In genomic region chr7:75611557-75612178, GRCh38 we compare ENCODE assay signal across 12 cellular contexts.
DNase-seq lines count a peak whose midpoint lies in the region; ATAC-seq, FAIRE-seq and TF ChIP-seq lines count a peak whose summit lies in the region.
"Had no signal": no experiment of that assay in that cellular context is flagged by ENCODE, and none has a peak within 500 bp of the region (broad histone marks: within the 10 kb centered on the region; RNA-seq: fewer than 3 reads in every experiment).

No MANE protein-coding gene starts in this region.

- H4K20me1 ChIP-seq in astrocyte (ENCODE audit: insufficient read depth, low read length) (no peaks in the 10 kb centered on the region), osteoblast (ENCODE audit: insufficient read depth, low read length) (no peaks in the 10 kb centered on the region)

- no peak for ATAC-seq in T-helper 17 cell
- ATAC-seq: stimulated activated naive CD8-positive, alpha-beta T cell treated with anti-CD3 and anti-CD28 coated beads, Interleukin-15, amount 100 ng/mL, for 72 hours had no signal

- no peak overlapping the region for H3K4me3 Mint-ChIP-seq in astrocyte (ENCODE audit: unreplicated experiment)
- no peak overlapping the region for H3K4me3 Mint-ChIP-seq in T-helper 17 cell
- H3K4me3 Mint-ChIP-seq: activated CD4-positive, alpha-beta memory T cell treated with anti-CD3 and anti-CD28 coated beads, Interleukin-2, amount 10 ng/mL, durations not matched to agents 7 days and 5 days; B cell; stimulated activated naive CD8-positive, alpha-beta T cell treated with anti-CD3 and anti-CD28 coated beads, Interleukin-15, amount 100 ng/mL, for 72 hours had no signal

- H3K4me1 Mint-ChIP-seq in astrocyte (ENCODE audit: low read depth, unreplicated experiment) (no peaks in the 10 kb centered on the region), T-helper 17 cell (peaks cover 2% of the 10 kb centered on the region)

- H3K36me3 Mint-ChIP-seq in astrocyte (ENCODE audit: low read depth, unreplicated experiment) (no peaks in the 10 kb centered on the region), T-helper 17 cell (ENCODE audit: low read depth) (no peaks in the 10 kb centered on the region)

- H3K9me3 Mint-ChIP-seq in astrocyte (ENCODE audit: unreplicated experiment), result no peaks in the 10 kb centered on the region
- H3K9me3 Mint-ChIP-seq: activated CD4-positive, alpha-beta memory T cell treated with anti-CD3 and anti-CD28 coated beads, Interleukin-2, amount 10 ng/mL, durations not matched to agents 7 days and 5 days; stimulated activated naive CD8-positive, alpha-beta T cell treated with anti-CD3 and anti-CD28 coated beads, Interleukin-15, amount 100 ng/mL, for 72 hours had no signal

- H3K27me3 ChIP-seq in astrocyte (ENCODE audit: insufficient read depth, low read length) (no peaks in the 10 kb centered on the region), osteoblast (ENCODE audit: insufficient read depth, low read length) (no peaks in the 10 kb centered on the region)

- H3K4me3 ChIP-seq in astrocyte (ENCODE audit: insufficient read depth, low read depth, low read length) (no peak overlapping the region), osteoblast (ENCODE audit: insufficient read depth, low read length) (peak overlapping the region; percentile 46)

- peak overlapping the region; percentile 16 for H3K9ac ChIP-seq in astrocyte (ENCODE audit: low read length)

- TF ChIP-seq CTCF in astrocyte (IDR thresholded peaks at IDR 0.05; ENCODE audit: insufficient read depth, low read depth, low read length) (no peak), osteoblast (IDR thresholded peaks at IDR 0.05; ENCODE audit: extremely low read depth, low read depth, low read length) (no peak)

- DNase-seq in C1 segment of cervical spinal cord (lab: John Stamatoyannopoulos, UW) (peak in 13 of 14 donors; percentile 75 to 98 (median 93)), astrocyte (ENCODE audit: low read depth) (no peak), hepatic stellate cell (ENCODE audit: low spot score) (peak; percentile 55), osteoblast (ENCODE audit: insufficient read length, low spot score, missing footprints) (peak; percentile 91), HEK293T (ENCODE audit: extremely low spot score) (no peak), GOT3 (lab: John Stamatoyannopoulos, UW) (no peak), NCI-H82 (lab: John Stamatoyannopoulos, UW) (no peak), T-helper 17 cell (no peak)
- DNase-seq: activated CD4-positive, alpha-beta memory T cell treated with anti-CD3 and anti-CD28 coated beads, Interleukin-2, amount 10 ng/mL, durations not matched to agents 7 days and 5 days; NCI-H226; stimulated activated naive CD8-positive, alpha-beta T cell treated with anti-CD3 and anti-CD28 coated beads, Interleukin-15, amount 100 ng/mL, for 72 hours had no signal

- no peak overlapping the region for H3K4me2 ChIP-seq in astrocyte (ENCODE audit: low read length)
- peak overlapping the region; percentile 45 for H3K4me2 ChIP-seq in osteoblast (ENCODE audit: insufficient read depth, low read length)

- FAIRE-seq in astrocyte (lab: Jason Lieb, UNC), result no peak

- POLR2A ChIA-PET in HEK293T (lab: Yijun Ruan, JAX), result no interaction called here

- H3K79me2 ChIP-seq in astrocyte (ENCODE audit: insufficient read depth, low read length) (no peaks in the 10 kb centered on the region), osteoblast (ENCODE audit: insufficient read depth, low read length) (no peaks in the 10 kb centered on the region)

- H3K27me3 Mint-ChIP-seq in astrocyte (ENCODE audit: low read depth, unreplicated experiment), result no peaks in the 10 kb centered on the region
- H3K27me3 Mint-ChIP-seq in T-helper 17 cell, result no peaks in the 10 kb centered on the region
- H3K27me3 Mint-ChIP-seq: activated CD4-positive, alpha-beta memory T cell treated with anti-CD3 and anti-CD28 coated beads, Interleukin-2, amount 10 ng/mL, durations not matched to agents 7 days and 5 days; B cell; stimulated activated naive CD8-positive, alpha-beta T cell treated with anti-CD3 and anti-CD28 coated beads, Interleukin-15, amount 100 ng/mL, for 72 hours had no signal

- H3K4me1 ChIP-seq in astrocyte (ENCODE audit: insufficient read depth, low read length) (no peaks in the 10 kb centered on the region), osteoblast (ENCODE audit: insufficient read depth, low read length) (peaks cover 6% of the 10 kb centered on the region)

- H3K27ac ChIP-seq in astrocyte (ENCODE audit: low read depth, low read length), result no peak overlapping the region
- H3K27ac ChIP-seq in osteoblast (ENCODE audit: low read depth, low read length), result peak overlapping the region; percentile 37

- CTCF ChIA-PET in HEK293T (lab: Yijun Ruan, JAX), result no interaction called here

- peak overlapping the region; percentile 69 for H2AFZ ChIP-seq in astrocyte (ENCODE audit: low read depth, low read length)
- H2AFZ ChIP-seq in osteoblast (ENCODE audit: low read length), result peak overlapping the region; percentile 90

- H3K36me3 ChIP-seq in astrocyte (ENCODE audit: insufficient read depth, low read length), result no peaks in the 10 kb centered on the region
- H3K36me3 ChIP-seq in osteoblast (ENCODE audit: insufficient read depth, low read length), result no peaks in the 10 kb centered on the region

- H3K27ac Mint-ChIP-seq in astrocyte (ENCODE audit: unreplicated experiment), result no peak overlapping the region
- H3K27ac Mint-ChIP-seq in T-helper 17 cell, result no peak overlapping the region
- H3K27ac Mint-ChIP-seq: activated CD4-positive, alpha-beta memory T cell treated with anti-CD3 and anti-CD28 coated beads, Interleukin-2, amount 10 ng/mL, durations not matched to agents 7 days and 5 days; B cell; stimulated activated naive CD8-positive, alpha-beta T cell treated with anti-CD3 and anti-CD28 coated beads, Interleukin-15, amount 100 ng/mL, for 72 hours had no signal

- no peaks in the 10 kb centered on the region for H3K9me3 ChIP-seq in astrocyte (ENCODE audit: insufficient read depth, low read depth, low read length)
- H3K9me3 ChIP-seq in osteoblast (ENCODE audit: low read depth, low read length), result no peaks in the 10 kb centered on the region
- no peaks in the 10 kb centered on the region for H3K9me3 ChIP-seq in T-helper 17 cell (ENCODE audit: control insufficient read depth, low read length, poor library complexity, severe bottlenecking)

TF ChIP-seq in HEK293T, 16 proteins besides CTCF, POLR2A, EP300 and RAD21:
- no peak for TF ChIP-seq SUZ12 (IDR thresholded peaks at IDR 0.05)
- TF ChIP-seq SP1 (IDR thresholded peaks at IDR 0.05), result no peak
- TF ChIP-seq ELF4 (IDR thresholded peaks at IDR 0.05), result no peak
- TF ChIP-seq HDGF (IDR thresholded peaks at IDR 0.05; ENCODE audit: borderline replicate concordance), result no peak
- TF ChIP-seq FOXA1 (IDR thresholded peaks at IDR 0.05), result no peak
- no peak for TF ChIP-seq BHLHE40 (IDR thresholded peaks at IDR 0.05; ENCODE audit: borderline replicate concordance)

Comparison
In these comparisons a context has a peak if more than half of its experiments do, and no peak if none do; other contexts are left out.
1. DNase-seq: peak in C1 segment of cervical spinal cord (13 of 14), hepatic stellate cell (single experiment) and osteoblast (single experiment); none in astrocyte (single experiment), HEK293T (single experiment), GOT3 (single experiment), NCI-H82 (single experiment) and T-helper 17 cell (0 of 3).